In the genomic region with DNA sequence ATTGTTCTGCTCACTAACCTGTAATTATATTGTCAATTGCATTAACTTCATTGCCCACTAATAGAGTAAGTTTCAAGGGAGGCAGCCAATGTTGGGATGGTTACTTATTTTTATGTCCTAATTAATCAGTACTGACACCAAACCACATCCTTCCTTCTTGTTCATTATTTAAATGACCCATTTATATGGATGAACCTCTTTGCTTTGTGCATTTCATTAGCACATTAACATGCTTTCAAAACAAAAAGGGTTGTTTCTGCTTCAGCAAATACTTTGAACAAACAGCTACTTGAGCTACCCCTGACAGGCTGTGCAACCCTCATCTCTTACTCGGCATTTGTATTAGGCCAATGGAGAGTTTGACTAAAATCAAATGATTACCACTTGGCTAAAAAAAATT, we compare ENCODE assay signal across 18 cellular contexts.
"Had no signal": no experiment of that assay in that cellular context is flagged by ENCODE, and none has a peak within 500 bp of the region (broad histone marks: within the 10 kb centered on the region; RNA-seq: fewer than 3 reads in every experiment).

No MANE protein-coding gene starts in this region.

- H3K36me3 Mint-ChIP-seq: naive B cell; stimulated activated memory B cell treated with anti-CD40 and anti-IgM and Interleukin-4, amounts not matched to agents 10 μg/mL and 1 μg/mL and 100 μg/mL, for 72 hours had no signal

- DNase-seq: activated CD4-positive, alpha-beta T cell treated with anti-CD3 and anti-CD28 coated beads, Interleukin-2, amount 10 ng/mL, durations not matched to agents 24 days and 14 days; activated CD8-positive, alpha-beta T cell treated with anti-CD3 and anti-CD28 coated beads for 36 hours; activated naive CD4-positive, alpha-beta T cell treated with Interleukin-2 at 50 U/mL for 16 hours; activated T-cell treated with anti-CD3 and anti-CD28 coated beads, Interleukin-2, amount 50 U/mL, for 24 hours; body of pancreas; endodermal cell; foreskin fibroblast; mesenchymal stem cell; mucosa of descending colon; naive B cell; pancreas; spleen; stimulated activated CD4-positive, alpha-beta T cell treated with anti-CD3 and anti-CD28 coated beads, Interleukin-4, amount 100 ng/mL, for 4 hours; T1000 had no signal

- H3K4me3 ChIP-seq: body of pancreas, mucosa of descending colon, pancreas, spleen had no signal

- H3K4me1 ChIP-seq: spleen had no signal

- H3K27ac Mint-ChIP-seq: activated CD4-positive, alpha-beta T cell treated with anti-CD3 and anti-CD28 coated beads, Interleukin-2, amount 10 ng/mL, durations not matched to agents 24 days and 14 days; activated CD8-positive, alpha-beta T cell treated with anti-CD3 and anti-CD28 coated beads for 36 hours; activated T-cell treated with anti-CD3 and anti-CD28 coated beads, Interleukin-2, amount 50 U/mL, for 24 hours; activated T-helper 2 cell treated with anti-CD3 and anti-CD28 coated beads, Interferon-gamma antibody, Interleukin-2, Interleukin-4, amounts not matched to agents 10 μg/mL and 5 μg/mL and 100 μg/mL, durations not matched to agents 14 hours and 24 hours and 36 hours; endodermal cell; naive B cell; stimulated activated memory B cell treated with anti-CD40 and anti-IgM and Interleukin-4, amounts not matched to agents 10 μg/mL and 1 μg/mL and 100 μg/mL, for 72 hours had no signal

- H3K4me3 Mint-ChIP-seq: activated CD4-positive, alpha-beta T cell treated with anti-CD3 and anti-CD28 coated beads, Interleukin-2, amount 10 ng/mL, durations not matched to agents 24 days and 14 days; activated CD8-positive, alpha-beta T cell treated with anti-CD3 and anti-CD28 coated beads for 36 hours; activated T-cell treated with anti-CD3 and anti-CD28 coated beads, Interleukin-2, amount 50 U/mL, for 24 hours; endodermal cell; naive B cell; neural crest cell; stimulated activated memory B cell treated with anti-CD40 and anti-IgM and Interleukin-4, amounts not matched to agents 10 μg/mL and 1 μg/mL and 100 μg/mL, for 72 hours had no signal

- H3K4me1 Mint-ChIP-seq: activated CD4-positive, alpha-beta T cell treated with anti-CD3 and anti-CD28 coated beads, Interleukin-2, amount 10 ng/mL, durations not matched to agents 24 days and 14 days; naive B cell; stimulated activated memory B cell treated with anti-CD40 and anti-IgM and Interleukin-4, amounts not matched to agents 10 μg/mL and 1 μg/mL and 100 μg/mL, for 72 hours had no signal

- H3K9me3 ChIP-seq: body of pancreas, mucosa of descending colon, pancreas, spleen had no signal

- H3K27me3 Mint-ChIP-seq: activated CD4-positive, alpha-beta T cell treated with anti-CD3 and anti-CD28 coated beads, Interleukin-2, amount 10 ng/mL, durations not matched to agents 24 days and 14 days; stimulated activated memory B cell treated with anti-CD40 and anti-IgM and Interleukin-4, amounts not matched to agents 10 μg/mL and 1 μg/mL and 100 μg/mL, for 72 hours had no signal

- H3K9me3 Mint-ChIP-seq: activated CD4-positive, alpha-beta T cell treated with anti-CD3 and anti-CD28 coated beads, Interleukin-2, amount 10 ng/mL, durations not matched to agents 24 days and 14 days; activated CD8-positive, alpha-beta T cell treated with anti-CD3 and anti-CD28 coated beads for 36 hours; activated T-cell treated with anti-CD3 and anti-CD28 coated beads, Interleukin-2, amount 50 U/mL, for 24 hours; activated T-helper 2 cell treated with anti-CD3 and anti-CD28 coated beads, Interferon-gamma antibody, Interleukin-2, Interleukin-4, amounts not matched to agents 10 μg/mL and 5 μg/mL and 100 μg/mL, durations not matched to agents 14 hours and 24 hours and 36 hours; endodermal cell; naive B cell; neural crest cell had no signal

- H3K27me3 ChIP-seq: body of pancreas, pancreas, spleen had no signal

- H3K27ac ChIP-seq: epithelial cell of prostate, spleen had no signal

- H3K36me3 ChIP-seq: pancreas, spleen had no signal

- ATAC-seq: activated CD8-positive, alpha-beta T cell treated with anti-CD3 and anti-CD28 coated beads for 36 hours; stimulated activated memory B cell treated with anti-CD40 and anti-IgM and Interleukin-4, amounts not matched to agents 10 μg/mL and 1 μg/mL and 100 μg/mL, for 72 hours had no signal
